Comparison of ENCODE assay signal across 1 cellular context in genomic region chr4:86615501-86615900, GRCh38.
TF ChIP-seq lines count a peak whose summit lies in the region.

No MANE protein-coding gene starts in this region.

TF ChIP-seq in GM12878, 131 proteins besides CTCF, POLR2A, EP300 and RAD21 (continued from another document and continues in another):
- TF ChIP-seq ATF2 (IDR thresholded peaks at IDR 0.05; ENCODE audit: low read length) (no peak), MYC (IDR thresholded peaks at IDR 0.05; ENCODE audit: insufficient read depth, insufficient read length, insufficient replicate concordance, low read length, severe bottlenecking) (no peak), RB1 (IDR thresholded peaks at IDR 0.05; ENCODE audit: borderline replicate concordance) (no peak), MAX (IDR thresholded peaks at IDR 0.05; ENCODE audit: low read depth, low read length) (no peak), ZNF592 (IDR thresholded peaks at IDR 0.05) (no peak), PKNOX1 (IDR thresholded peaks at IDR 0.05) (no peak), FOXK2 (IDR thresholded peaks at IDR 0.05) (no peak), ATF3 (IDR thresholded peaks at IDR 0.05; ENCODE audit: borderline replicate concordance, extremely low read depth, low read depth, low read length) (no peak), HCFC1 (IDR thresholded peaks at IDR 0.05; ENCODE audit: low read length) (no peak), ZSCAN29 (IDR thresholded peaks at IDR 0.05) (no peak), ESRRA (IDR thresholded peaks at IDR 0.05; ENCODE audit: low read length) (no peak), PRDM15 (CRISPR knock-in tag; IDR thresholded peaks at IDR 0.05) (no peak), NRF1 (conservative IDR thresholded peaks at IDR 0.05; ENCODE audit: low read depth, low read length) (no peak), SREBF1 (IDR thresholded peaks at IDR 0.05; ENCODE audit: low read length) (no peak), NR2F1 (conservative IDR thresholded peaks at IDR 0.05) (peak; percentile 40; the same call in 1 of the 2 replicates), SIX5 (IDR thresholded peaks at IDR 0.05; ENCODE audit: low read depth, low read length, severe bottlenecking) (no peak), ZNF207 (IDR thresholded peaks at IDR 0.05; ENCODE audit: borderline replicate concordance) (no peak), SMAD1 (IDR thresholded peaks at IDR 0.05; ENCODE audit: low read depth, partially characterized antibody) (no peak), EED (IDR thresholded peaks at IDR 0.05; ENCODE audit: low read depth) (peak; percentile 80), KDM1A (IDR thresholded peaks at IDR 0.05; ENCODE audit: borderline replicate concordance) (no peak), CREM (IDR thresholded peaks at IDR 0.05; ENCODE audit: low read depth) (peak; percentile 71), POU2F2 (IDR thresholded peaks at IDR 0.05; ENCODE audit: borderline replicate concordance, low read depth, low read length) (no peak), ZBTB40 (IDR thresholded peaks at IDR 0.05; ENCODE audit: borderline replicate concordance) (no peak), HDAC2 (IDR thresholded peaks at IDR 0.05) (no peak), KAT2A (conservative IDR thresholded peaks at IDR 0.05; ENCODE audit: control insufficient read depth, low read depth, low read length) (no peak), EZH2 (IDR thresholded peaks at IDR 0.05; ENCODE audit: borderline replicate concordance, control insufficient read depth, low read depth, low read length) (no peak), FOS (IDR thresholded peaks at IDR 0.05; ENCODE audit: borderline replicate concordance, extremely low read depth, insufficient read length) (no peak), USF1 (IDR thresholded peaks at IDR 0.05; ENCODE audit: borderline replicate concordance, extremely low read length, insufficient read depth, low read depth, low read length) (no peak), NBN (IDR thresholded peaks at IDR 0.05) (no peak), NFIC (IDR thresholded peaks at IDR 0.05; ENCODE audit: low read depth, low read length) (peak; percentile 90; the same call in 1 of the 2 replicates), RELB (IDR thresholded peaks at IDR 0.05; ENCODE audit: low read depth) (peak; percentile 72), TAF1 (IDR thresholded peaks at IDR 0.05; ENCODE audit: borderline replicate concordance, low read depth, low read length) (no peak), ASH2L (IDR thresholded peaks at IDR 0.05; ENCODE audit: borderline replicate concordance, low read depth) (no peak), BACH1 (IDR thresholded peaks at IDR 0.05; ENCODE audit: borderline replicate concordance) (no peak), BCL11A (IDR thresholded peaks at IDR 0.05; ENCODE audit: low read depth, low read length) (0 out of 2 replicates have a peak, but pooled peaks have one; percentile 7), E2F8 (IDR thresholded peaks at IDR 0.05; ENCODE audit: low read depth, partially characterized antibody) (no peak)
